8 cellular contexts compared by ENCODE assay signal in genomic region chr1:31937300-31938183, GRCh38. TPM values are rescaled to one million over a fixed set of nuclear protein-coding genes. Genes with fewer than 3 reads are reported as not detected.
DNase-seq lines count a peak whose midpoint lies in the region; ATAC-seq and TF ChIP-seq lines count a peak whose summit lies in the region.

No MANE protein-coding gene starts in this region.

- peaks cover 62% of the 10 kb centered on the region for H3K4me1 Mint-ChIP-seq in osteocyte (ENCODE audit: unreplicated experiment)

- peak overlapping the region; percentile 95 for H3K27ac ChIP-seq in RWPE1
- H3K27ac ChIP-seq in tibial artery = peak overlapping the region; percentile 93 to 97

- intact Hi-C loops in head of caudate nucleus (cut with DNase I) (no loop called here), tibial artery (cut with DNase I; ENCODE audit: low total_unique reads) (no loop called here)

- no peaks in the 10 kb centered on the region for H3K36me3 Mint-ChIP-seq in osteocyte (ENCODE audit: unreplicated experiment)

- peak overlapping the region; percentile 77 to 90 for H3K4me3 ChIP-seq in tibial artery

- CTCF ChIA-PET in RWPE1 (lab: Yijun Ruan, JAX) = interaction anchor here (0.6 to 3.6 kb wide), 5 partner anchors 16 to 34 kb away, joined by 3 to 41 read pairs (median 4); no protein-coding TSS in a partner anchor

- H3K9me3 ChIP-seq in tibial artery = no peaks in the 10 kb centered on the region

- ATAC-seq in HG02973 (IDR thresholded peaks at IDR 0.05; ENCODE audit: unreplicated experiment) = peak; percentile 20

- POLR2A ChIA-PET in RWPE1 (lab: Yijun Ruan, JAX; ENCODE audit: low non-redundant PET) = no interaction called here

- peak overlapping the region; percentile 94 for H3K27ac Mint-ChIP-seq in osteocyte (ENCODE audit: unreplicated experiment)

- peaks cover 0 to 57% (median 32%) of the 10 kb centered on the region in 4 donors for H3K4me1 ChIP-seq in tibial artery

- H3K4me3 Mint-ChIP-seq in osteocyte (ENCODE audit: unreplicated experiment) = peak overlapping the region; percentile 96

- no peak for TF ChIP-seq CTCF in RWPE1 (conservative IDR thresholded peaks at IDR 0.05; ENCODE audit: low read depth)
- TF ChIP-seq CTCF in osteocyte (IDR thresholded peaks at IDR 0.05) = no peak
- TF ChIP-seq CTCF in tibial artery (IDR thresholded peaks at IDR 0.05) = no peak

- peak; percentile 15 to 46 for DNase-seq in NCI-H524 (lab: John Stamatoyannopoulos, UW)
- no peak for DNase-seq in NCI-H524 treated with DMSO at 0.1 percent for 48 hours (lab: John Stamatoyannopoulos, UW)
- DNase-seq in RWPE1 (ENCODE audit: low spot score) = peak; percentile 44
- peak; percentile 82 for DNase-seq in activated naive CD4-positive, alpha-beta T cell treated with anti-CD3 and anti-CD28 coated beads, Interleukin-2, amount 50 U/mL, for 16 hours
- peak; percentile 68 to 95 (median 89) for DNase-seq in head of caudate nucleus
- peak; percentile 91 for DNase-seq in osteocyte (ENCODE audit: extremely low spot score, unreplicated experiment)
- DNase-seq in tibial artery = peak; percentile 83 to 91

- H3K9me3 Mint-ChIP-seq in osteocyte (ENCODE audit: unreplicated experiment) = no peaks in the 10 kb centered on the region

- no peaks in the 10 kb centered on the region for H3K27me3 Mint-ChIP-seq in osteocyte (ENCODE audit: unreplicated experiment)

- no peaks in the 10 kb centered on the region for H3K36me3 ChIP-seq in tibial artery

- no peaks in the 10 kb centered on the region for H3K27me3 ChIP-seq in tibial artery

RNA-seq across cellular contexts. Expression of gene PTP4A2, which starts 0.6 kb away (rescaled TPM):
- 142 and 157 TPM in 2 replicates for total RNA-seq in osteocyte
